Comparison of ENCODE assay signal across 1 cellular context in the genomic region with DNA sequence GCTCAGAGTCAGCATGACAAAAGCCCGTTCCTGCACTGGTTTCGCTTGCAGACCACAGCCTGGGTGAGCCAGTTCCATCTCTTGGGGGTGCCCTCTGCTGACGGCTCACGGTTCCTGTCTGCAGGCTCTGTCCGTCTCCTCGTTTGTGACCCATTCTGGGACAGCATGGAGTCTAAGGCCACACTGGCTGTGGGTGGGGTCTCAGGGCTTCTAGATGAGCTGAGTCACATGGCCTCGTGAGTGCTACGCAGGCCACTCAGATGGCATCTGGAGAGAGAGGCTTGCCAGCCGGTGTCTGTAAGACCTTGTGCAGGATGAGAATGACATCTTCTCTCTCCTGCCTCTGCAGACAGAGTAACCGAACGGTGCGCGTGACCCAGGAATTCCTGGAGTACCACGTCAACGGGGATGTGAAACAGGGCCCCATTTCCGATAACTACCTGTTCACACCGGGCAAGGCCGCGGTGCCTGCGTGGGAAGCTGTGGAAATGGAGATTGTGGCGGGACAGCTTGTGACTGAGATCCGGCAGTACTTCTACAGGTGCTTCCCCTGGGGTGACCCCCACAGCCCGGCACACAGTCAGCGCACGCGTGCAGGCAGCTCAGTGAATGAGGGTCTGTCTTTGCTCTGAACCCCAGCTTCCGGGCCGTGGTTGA.
TF ChIP-seq lines count a peak whose summit lies in the region.

No MANE protein-coding gene starts in this region.

TF ChIP-seq in K562, 482 proteins besides CTCF, POLR2A, EP300 and RAD21 (continued from another document):
- TF ChIP-seq ZNF3 (CRISPR knock-in tag; IDR thresholded peaks at IDR 0.05) (no peak), MCM3 (IDR thresholded peaks at IDR 0.05) (no peak), HEY1 (CRISPR knock-in tag; IDR thresholded peaks at IDR 0.05; ENCODE audit: borderline replicate concordance) (no peak), SIRT6 (IDR thresholded peaks at IDR 0.05; ENCODE audit: low read depth, low read length) (no peak), FOXK2 (conservative IDR thresholded peaks at IDR 0.05 in 1 of 2, IDR thresholded peaks at IDR 0.05 in 1 of 2; ENCODE audit: low read depth in 2 of 2) (no peak), ZNF764 (CRISPR knock-in tag; IDR thresholded peaks at IDR 0.05; ENCODE audit: low read depth) (no peak), SAFB2 (IDR thresholded peaks at IDR 0.05; ENCODE audit: borderline replicate concordance, low read depth, low read length, severe bottlenecking) (no peak), KAT7 (CRISPR knock-in tag; IDR thresholded peaks at IDR 0.05; ENCODE audit: borderline replicate concordance) (no peak), ZSCAN29 (IDR thresholded peaks at IDR 0.05) (no peak), ELF4 (CRISPR knock-in tag; IDR thresholded peaks at IDR 0.05) (no peak), ZNF232 (CRISPR knock-in tag; IDR thresholded peaks at IDR 0.05) (no peak)
